Comparison of ENCODE assay signal across 18 cellular contexts in the genomic region with DNA sequence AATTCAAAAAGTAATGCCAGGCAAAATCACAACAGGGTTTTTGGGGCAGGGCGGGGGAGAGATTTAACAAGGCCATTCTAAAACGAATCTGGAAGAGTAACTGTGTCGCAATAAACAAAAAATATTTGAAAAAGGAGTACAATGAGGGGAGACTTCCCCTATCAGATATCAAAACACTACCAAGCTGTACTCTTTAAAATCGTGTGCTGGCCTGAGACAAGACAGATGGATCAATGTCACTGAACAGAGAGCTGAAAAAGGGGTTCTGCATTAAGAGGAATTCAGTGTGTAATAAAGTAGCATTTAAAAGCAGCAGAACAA. TPM values are rescaled to one million over a fixed set of nuclear protein-coding genes. Genes with fewer than 3 reads are reported as not detected.
A peak's percentile ranks its signal among the peaks of the same experiment; 100 is the strongest.
DNase-seq lines count a peak whose midpoint lies in the region; ATAC-seq, FAIRE-seq and TF ChIP-seq lines count a peak whose summit lies in the region.
"Had no signal": no experiment of that assay in that cellular context is flagged by ENCODE, and none has a peak within 500 bp of the region (broad histone marks: within the 10 kb centered on the region; RNA-seq: fewer than 3 reads in every experiment).

No MANE protein-coding gene starts in this region.

- peaks cover 5% of the 10 kb centered on the region for H3K27me3 Mint-ChIP-seq in endothelial cell (ENCODE audit: unreplicated experiment)
- peaks cover 35% of the 10 kb centered on the region for H3K27me3 Mint-ChIP-seq in activated T-helper 2 cell treated with anti-CD3 and anti-CD28 coated beads, Interferon-gamma antibody, Interleukin-2, Interleukin-4, amounts not matched to agents 10 μg/mL and 5 μg/mL and 100 μg/mL, durations not matched to agents 14 hours and 24 hours and 36 hours (ENCODE audit: low read depth)

- H3K4me2 ChIP-seq in HepG2 (ENCODE audit: low read depth, low read length) (no peak overlapping the region), PC-3 (ENCODE audit: low read length) (peak overlapping the region; percentile 15; the same call in 1 of the 2 replicates)
- H3K4me2 ChIP-seq: GM23338 had no signal

- H3K4me1 ChIP-seq in HepG2 (ENCODE audit: insufficient read depth, low read length) (no peaks in the 10 kb centered on the region), right lobe of liver (no peaks in the 10 kb centered on the region), PC-3 (ENCODE audit: insufficient read depth, low read length) (peaks cover 6% of the 10 kb centered on the region), gastrocnemius medialis (no peaks in the 10 kb centered on the region)

- TF ChIP-seq EP300 in HepG2 (IDR thresholded peaks at IDR 0.05; ENCODE audit: low read depth in 2 of 2, low read length in 2 of 2), result no peak
- TF ChIP-seq EP300 in HepG2 (CRISPR knock-in tag; IDR thresholded peaks at IDR 0.05; ENCODE audit: borderline replicate concordance), result no peak

- 26% methylated on average over 4 of the region's 4 CpGs for WGBS in HepG2 (ENCODE audit: low lambda C conversion rate)
- WGBS in right lobe of liver (ENCODE audit: insufficient coverage, low coverage, low lambda C conversion rate, missing lambda C conversion rate), result 47% methylated on average over 4 of the region's 4 CpGs

- H3K79me2 ChIP-seq in HepG2 (ENCODE audit: insufficient read depth, low read length) (no peaks in the 10 kb centered on the region), PC-3 (ENCODE audit: low read length) (no peaks in the 10 kb centered on the region)

- H3K36me3 ChIP-seq in HepG2 (replicated peaks in 1 of 2; ENCODE audit: control insufficient read depth in 1 of 2, insufficient read depth in 2 of 2, low read length in 2 of 2) (no peaks in the 10 kb centered on the region), right lobe of liver (no peaks in the 10 kb centered on the region), PC-3 (ENCODE audit: low read depth, low read length) (no peaks in the 10 kb centered on the region), gastrocnemius medialis (no peaks in the 10 kb centered on the region)
- H3K36me3 ChIP-seq: Peyer's patch had no signal

- TF ChIP-seq POLR2A in HepG2 (IDR thresholded peaks at IDR 0.05; ENCODE audit: insufficient read depth in 1 of 2, low read depth in 2 of 2, low read length in 2 of 2), result no peak
- no peak for TF ChIP-seq POLR2A in right lobe of liver (IDR thresholded peaks at IDR 0.05)
- no peak for TF ChIP-seq POLR2A in gastrocnemius medialis (IDR thresholded peaks at IDR 0.05)

- H3F3A ChIP-seq in PC-3 (ENCODE audit: low read length, unreplicated experiment), result no peaks in the 10 kb centered on the region

- no TSS peak for BruUV-seq in HepG2 (replicated peaks; lab: Mats Ljungman, UMichigan)
- no TSS peak for BruUV-seq in PC-3 (replicated peaks; lab: Mats Ljungman, UMichigan)

- no peak overlapping the region for H3K4me3 Mint-ChIP-seq in endothelial cell (ENCODE audit: unreplicated experiment)
- no peak overlapping the region for H3K4me3 Mint-ChIP-seq in activated T-helper 2 cell treated with anti-CD3 and anti-CD28 coated beads, Interferon-gamma antibody, Interleukin-2, Interleukin-4, amounts not matched to agents 10 μg/mL and 5 μg/mL and 100 μg/mL, durations not matched to agents 14 hours and 24 hours and 36 hours (ENCODE audit: low read depth)
- H3K4me3 Mint-ChIP-seq: CD4-positive, CD25-positive, alpha-beta regulatory T cell; GM23338 had no signal

- no peak for TF ChIP-seq CTCF in HepG2 (CRISPR knock-in tag; IDR thresholded peaks at IDR 0.05)
- TF ChIP-seq CTCF in right lobe of liver (IDR thresholded peaks at IDR 0.05), result no peak
- TF ChIP-seq CTCF in PC-3 (conservative IDR thresholded peaks at IDR 0.05; ENCODE audit: low read depth, low read length), result no peak
- TF ChIP-seq CTCF in endothelial cell (IDR thresholded peaks at IDR 0.05; ENCODE audit: unreplicated experiment), result no peak
- TF ChIP-seq CTCF in gastrocnemius medialis (IDR thresholded peaks at IDR 0.05 in 4 of 5, conservative IDR thresholded peaks at IDR 0.05 in 1 of 5), result no peak

- peaks cover 30% of the 10 kb centered on the region for H3K4me1 Mint-ChIP-seq in endothelial cell (ENCODE audit: unreplicated experiment)
- peaks cover 2% of the 10 kb centered on the region for H3K4me1 Mint-ChIP-seq in activated T-helper 2 cell treated with anti-CD3 and anti-CD28 coated beads, Interferon-gamma antibody, Interleukin-2, Interleukin-4, amounts not matched to agents 10 μg/mL and 5 μg/mL and 100 μg/mL, durations not matched to agents 14 hours and 24 hours and 36 hours (ENCODE audit: low read depth)

- in situ Hi-C loops in HepG2 (cut with HindIII; ENCODE audit: extremely low pct_ligation_motif_present, low pct_unique_long_range_greater_than_20kb), result no loop called here
- in situ Hi-C loops in gastrocnemius medialis (cut with MboI; ENCODE audit: low sequenced_read_pairs in 4 of 4), result no loop called here

- H3K4me3 ChIP-seq in HepG2 (replicated peaks in 1 of 3; ENCODE audit: insufficient read depth in 1 of 3, low read depth in 2 of 3, low read length in 3 of 3) (no peak overlapping the region), right lobe of liver (no peak overlapping the region), PC-3 (ENCODE audit: low read length) (no peak overlapping the region), gastrocnemius medialis (no peak overlapping the region)
- H3K4me3 ChIP-seq: GM23338, Peyer's patch had no signal

- no peak for FAIRE-seq in HepG2 (lab: Jason Lieb, UNC)
- FAIRE-seq: GM19239 had no signal

- peaks cover 6% of the 10 kb centered on the region for H3K36me3 Mint-ChIP-seq in endothelial cell (ENCODE audit: low read depth, unreplicated experiment)
- no peaks in the 10 kb centered on the region for H3K36me3 Mint-ChIP-seq in activated T-helper 2 cell treated with anti-CD3 and anti-CD28 coated beads, Interferon-gamma antibody, Interleukin-2, Interleukin-4, amounts not matched to agents 10 μg/mL and 5 μg/mL and 100 μg/mL, durations not matched to agents 14 hours and 24 hours and 36 hours (ENCODE audit: low read depth)
- H3K36me3 Mint-ChIP-seq: CD4-positive, CD25-positive, alpha-beta regulatory T cell had no signal

- H3K9me3 Mint-ChIP-seq in endothelial cell (ENCODE audit: unreplicated experiment), result no peaks in the 10 kb centered on the region
- H3K9me3 Mint-ChIP-seq in activated T-helper 2 cell treated with anti-CD3 and anti-CD28 coated beads, Interferon-gamma antibody, Interleukin-2, Interleukin-4, amounts not matched to agents 10 μg/mL and 5 μg/mL and 100 μg/mL, durations not matched to agents 14 hours and 24 hours and 36 hours, result no peaks in the 10 kb centered on the region
- H3K9me3 Mint-ChIP-seq: CD4-positive, CD25-positive, alpha-beta regulatory T cell; GM23338 had no signal

- H4K20me1 ChIP-seq in HepG2 (ENCODE audit: insufficient read depth, low read length) (no peaks in the 10 kb centered on the region), PC-3 (ENCODE audit: low read length) (no peaks in the 10 kb centered on the region)

- H3K9ac ChIP-seq in HepG2 (ENCODE audit: insufficient read depth, low read depth, low read length) (no peak overlapping the region), PC-3 (ENCODE audit: low read length) (no peak overlapping the region)

- no peaks in the 10 kb centered on the region for H3K9me2 ChIP-seq in PC-3 (replicated peaks; ENCODE audit: low read length)

- H3K9me3 ChIP-seq in HepG2 (ENCODE audit: low read length) (no peaks in the 10 kb centered on the region), right lobe of liver (no peaks in the 10 kb centered on the region), PC-3 (ENCODE audit: low read length) (no peaks in the 10 kb centered on the region), gastrocnemius medialis (no peaks in the 10 kb centered on the region)
- H3K9me3 ChIP-seq: Peyer's patch had no signal

- DNase-seq in HepG2 (ENCODE audit: low spot score), result no peak
- no peak for DNase-seq in right lobe of liver
- no peak for DNase-seq in PC-3
- no peak for DNase-seq in endothelial cell (ENCODE audit: low spot score)
- no peak for DNase-seq in activated T-helper 2 cell treated with anti-CD3 and anti-CD28 coated beads, Interferon-gamma antibody, Interleukin-2, Interleukin-4, amounts not matched to agents 10 μg/mL and 5 μg/mL and 100 μg/mL, durations not matched to agents 14 hours and 24 hours and 36 hours (ENCODE audit: low spot score)
- no peak for DNase-seq in GF-D8 (lab: John Stamatoyannopoulos, UW)
- no peak for DNase-seq in gastrocnemius medialis
- no peak for DNase-seq in stimulated activated naive CD4-positive, alpha-beta T cell treated with Interleukin-2 at 50 U/mL for 16 hours (lab: John Stamatoyannopoulos, UW)
- DNase-seq: Calu3; CD4-positive, CD25-positive, alpha-beta regulatory T cell; DND-41; GDM1; NCI-H1092; NCI-H1694; NCI-H2107; Peyer's patch had no signal

- POLR2A ChIA-PET in HepG2 (lab: Yijun Ruan, JAX) (no interaction called here), PC-3 (lab: Charles Lee; ENCODE audit: unreplicated experiment) (no interaction called here)

- CTCF ChIA-PET in HepG2 (lab: Yijun Ruan, JAX; ENCODE audit: low intra/inter-chr PET ratio, low total read pairs) (no interaction called here), PC-3 (lab: Charles Lee) (no interaction called here)

- no peak for TF ChIP-seq RAD21 in HepG2 (CRISPR knock-in tag; IDR thresholded peaks at IDR 0.05)

- peaks cover 0 to 32% of the 10 kb centered on the region in 2 experiments; a peak in 2 of 5 replicates for H3K27me3 ChIP-seq in HepG2 (ENCODE audit: control insufficient read depth in 1 of 2, insufficient read depth in 2 of 2, low read length in 2 of 2)
- no peaks in the 10 kb centered on the region for H3K27me3 ChIP-seq in right lobe of liver
- H3K27me3 ChIP-seq in PC-3 (ENCODE audit: low read length), result peaks cover 13% of the 10 kb centered on the region
- no peaks in the 10 kb centered on the region for H3K27me3 ChIP-seq in gastrocnemius medialis
- H3K27me3 ChIP-seq: Peyer's patch had no signal

- no peak for ATAC-seq in HepG2
- no peak for ATAC-seq in right lobe of liver
- ATAC-seq in PC-3, result no peak
- ATAC-seq in gastrocnemius medialis, result no peak
- ATAC-seq: GM23338 had no signal

- H2AFZ ChIP-seq in HepG2 (ENCODE audit: low read length) (no peak overlapping the region), PC-3 (ENCODE audit: low read length) (no peak overlapping the region)
- H2AFZ ChIP-seq: GM23338 had no signal

- peak overlapping the region; percentile 3 for H3K27ac Mint-ChIP-seq in endothelial cell (ENCODE audit: unreplicated experiment)
- H3K27ac Mint-ChIP-seq in activated T-helper 2 cell treated with anti-CD3 and anti-CD28 coated beads, Interferon-gamma antibody, Interleukin-2, Interleukin-4, amounts not matched to agents 10 μg/mL and 5 μg/mL and 100 μg/mL, durations not matched to agents 14 hours and 24 hours and 36 hours, result no peak overlapping the region
- H3K27ac Mint-ChIP-seq: GM23338 had no signal

- intact Hi-C loops in HepG2 (cut with micrococcal nuclease; ENCODE audit: unreplicated experiment), result no loop called here
- intact Hi-C loops in right lobe of liver (cut with DNase I), result no loop called here
- intact Hi-C loops in PC-3 (cut with micrococcal nuclease), result no loop called here
- intact Hi-C loops in activated T-helper 2 cell treated with anti-CD3 and anti-CD28 coated beads, Interferon-gamma antibody, Interleukin-2, Interleukin-4, amounts not matched to agents 10 μg/mL and 5 μg/mL and 100 μg/mL, durations not matched to agents 14 hours and 24 hours and 36 hours (cut with micrococcal nuclease), result no loop called here
- intact Hi-C loops in gastrocnemius medialis (cut with DNase I; ENCODE audit: low total_unique reads), result no loop called here

- no peak overlapping the region for H3K27ac ChIP-seq in HepG2 (ENCODE audit: extremely low read length, insufficient read depth, low read length)
- no peak overlapping the region for H3K27ac ChIP-seq in right lobe of liver
- no peak overlapping the region for H3K27ac ChIP-seq in PC-3 (ENCODE audit: low read length)
- H3K27ac ChIP-seq in gastrocnemius medialis, result no peak overlapping the region
- H3K27ac ChIP-seq: Peyer's patch had no signal

RNA-seq across cellular contexts. Expression of a gene that starts 59.2 kb away (rescaled TPM):
- total RNA-seq in HepG2 (2016; rRNA removed; fragmentation: Illumina TruSeq; extraction: Trizol), result not detected in 2 replicates
- total RNA-seq in HepG2 (2016; cell fraction: cytosol; rRNA removed; fragmentation: Illumina TruSeq; extraction: Trizol; ENCODE audit: low read depth), result not detected in 2 replicates
- not detected in 2 replicates for total RNA-seq in HepG2 (2016; cell fraction: insoluble cytoplasmic fraction; rRNA removed; fragmentation: Illumina TruSeq; extraction: Trizol)
- total RNA-seq in HepG2 (2016; cell fraction: membrane; rRNA removed; fragmentation: Illumina TruSeq; extraction: Trizol), result 0.17 TPM in 1 of 2 replicates, not detected in the other
- 0.09 TPM in 2 replicates for total RNA-seq in HepG2 (2016; cell fraction: nucleus; rRNA removed; fragmentation: Illumina TruSeq; extraction: Trizol)
- polyA plus RNA-seq in HepG2 (2011; rRNA removed), result 0.01 TPM in 2 replicates
- polyA plus RNA-seq in HepG2 (2011; cell fraction: cytosol; rRNA removed), result 0.03 TPM in 1 of 2 replicates, not detected in the other
- polyA plus RNA-seq in HepG2 (2011; cell fraction: nucleus; rRNA removed), result 0.09 and 0.11 TPM in 2 replicates
- polyA plus RNA-seq in HepG2 (2012), result not detected in 2 replicates
- polyA plus RNA-seq in HepG2 (2016; cell fraction: cytosol; fragmentation: Illumina TruSeq; extraction: Trizol; ENCODE audit: low read depth), result not detected in 2 replicates
- not detected in 2 replicates for polyA plus RNA-seq in HepG2 (2016; cell fraction: insoluble cytoplasmic fraction; fragmentation: Illumina TruSeq; extraction: Trizol; ENCODE audit: low read depth)
- polyA plus RNA-seq in HepG2 (2016; cell fraction: membrane; fragmentation: Illumina TruSeq; extraction: Trizol; ENCODE audit: low read depth), result 0.14 TPM in 1 of 2 replicates, not detected in the other
- 0.13 TPM in 1 of 2 replicates, not detected in the other for polyA plus RNA-seq in HepG2 (2016; cell fraction: nucleus; fragmentation: Illumina TruSeq; extraction: Trizol; ENCODE audit: insufficient read depth, low read depth)
- 2.1 TPM in 1 of 2 replicates, not detected in the other for polyA minus RNA-seq in HepG2 (2011; rRNA and poly(A)+ RNA removed; ENCODE audit: low replicate concordance)
- polyA minus RNA-seq in HepG2 (2011; cell fraction: cytosol; rRNA and poly(A)+ RNA removed), result not detected in 2 replicates
- polyA minus RNA-seq in HepG2 (2011; cell fraction: nucleus; rRNA and poly(A)+ RNA removed), result not detected in 2 replicates
- under 1 TPM; 0.12 to 0.71 (median 0.37) TPM for total RNA-seq in right lobe of liver
- 18.2 and 23.1 TPM in 2 replicates for total RNA-seq in PC-3 (2014; rRNA removed)
- total RNA-seq in endothelial cell (ENCODE audit: unreplicated experiment), result 4.3 TPM
- total RNA-seq in activated T-helper 2 cell treated with anti-CD3 and anti-CD28 coated beads, Interferon-gamma antibody, Interleukin-2, Interleukin-4, amounts not matched to agents 10 μg/mL and 5 μg/mL and 100 μg/mL, durations not matched to agents 14 hours and 24 hours and 36 hours, result not detected in 2 replicates
- under 1 TPM; 0.10 to 0.24 (median 0.12) TPM for total RNA-seq in gastrocnemius medialis
- total RNA-seq: CD4-positive, CD25-positive, alpha-beta regulatory T cell had no signal
- polyA plus RNA-seq: CD4-positive, CD25-positive, alpha-beta regulatory T cell had no signal
